In the genomic region with DNA sequence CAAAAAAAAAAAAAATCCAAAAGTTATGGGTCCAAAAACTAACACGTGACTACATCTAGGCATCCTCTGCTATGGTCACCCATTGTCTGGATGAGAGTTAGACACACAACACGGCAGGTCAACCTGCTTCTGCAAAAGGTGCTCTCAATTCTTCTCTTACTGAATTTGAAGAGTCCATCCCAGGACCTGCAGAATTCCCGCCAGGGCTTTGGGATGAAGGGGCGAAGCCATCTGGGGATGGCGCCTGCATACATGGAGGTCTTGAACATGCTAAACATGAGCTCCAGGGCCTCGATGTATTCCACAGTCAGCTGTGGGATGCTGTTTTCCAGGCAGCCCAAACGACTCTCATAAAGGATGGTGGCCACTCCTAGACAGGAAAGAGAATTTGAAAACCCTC, we compare ENCODE assay signal across 36 cellular contexts. TPM values are rescaled to one million over a fixed set of nuclear protein-coding genes. Genes with fewer than 3 reads are reported as not detected.
"Had no signal": no experiment of that assay in that cellular context is flagged by ENCODE, and none has a peak within 500 bp of the region (broad histone marks: within the 10 kb centered on the region; RNA-seq: fewer than 3 reads in every experiment).

No MANE protein-coding gene starts in this region.

- H3K27ac ChIP-seq: adrenal gland, body of pancreas, brain microvascular endothelial cell, breast epithelium, VCaP had no signal

- H3K36me3 ChIP-seq: adrenal gland, brain microvascular endothelial cell, breast epithelium had no signal

- H3K9me3 ChIP-seq: adrenal gland, body of pancreas, breast epithelium had no signal

- H3K4me3 ChIP-seq: adrenal gland, body of pancreas, breast epithelium had no signal

- ATAC-seq: activated CD8-positive, alpha-beta memory T cell treated with anti-CD3 and anti-CD28 coated beads, Interleukin-2, amount 10 ng/mL, durations not matched to agents 7 days and 5 days; activated CD8-positive, alpha-beta T cell treated with anti-CD3 and anti-CD28 coated beads for 36 hours; activated naive CD4-positive, alpha-beta T cell treated with anti-CD3 and anti-CD28 coated beads, Interleukin-2, amount 50 U/mL, for 72 hours; activated T-cell treated with anti-CD3 and anti-CD28 coated beads, Interleukin-2, amount 50 U/mL, for 4 hours; activated T-cell treated with anti-CD3 and anti-CD28 coated beads, Interleukin-2, amount 50 U/mL, for 72 hours; activated T-helper 17 cell treated with anti-CD3 and anti-CD28 coated beads, Interleukin-2, amount 50 U/mL, for 72 hours; body of pancreas had no signal

- H3K4me1 ChIP-seq: adrenal gland, body of pancreas, breast epithelium had no signal

- H3K27me3 ChIP-seq: body of pancreas, brain microvascular endothelial cell, breast epithelium had no signal

- DNase-seq: activated B cell treated with CpG ODN at 0.5 μM for 24 hours; activated CD4-positive, alpha-beta memory T cell treated with anti-CD3 and anti-CD28 coated beads for 36 hours; activated CD4-positive, alpha-beta T cell treated with anti-CD3 and anti-CD28 coated beads for 4 hours; activated CD4-positive, alpha-beta T cell treated with anti-CD3 and anti-CD28 coated beads, Interleukin-2, amount 10 ng/mL, durations not matched to agents 24 days and 14 days; activated CD4-positive, alpha-beta T cell treated with anti-CD3 and anti-CD28 coated beads, Interleukin-2, amount 50 U/mL, for 1 hour; activated CD4-positive, alpha-beta T cell treated with anti-CD3 and anti-CD28 coated beads, Interleukin-2, amount 50 U/mL, for 4 hours; activated CD4-positive, CD25-positive, alpha-beta regulatory T cell treated with anti-CD3 and anti-CD28 coated beads, Interleukin-2, amount 50 U/mL, for 72 hours; activated CD8-positive, alpha-beta memory T cell treated with anti-CD3 and anti-CD28 coated beads, Interleukin-2, amount 10 ng/mL, durations not matched to agents 7 days and 5 days; activated CD8-positive, alpha-beta T cell treated with anti-CD3 and anti-CD28 coated beads for 36 hours; activated effector memory CD4-positive, alpha-beta T cell treated with anti-CD3 and anti-CD28 coated beads, Interleukin-2, amount 50 U/mL, for 16 hours; activated gamma-delta T cell treated with Interleukin-2 at 50 U/mL for 16 hours; activated naive CD4-positive, alpha-beta T cell; activated naive CD4-positive, alpha-beta T cell treated with anti-CD3 and anti-CD28 coated beads for 36 hours; activated naive CD4-positive, alpha-beta T cell treated with anti-CD3 and anti-CD28 coated beads, Interleukin-2, amount 50 U/mL, for 16 hours; activated naive CD8-positive, alpha-beta T cell treated with anti-CD3 and anti-CD28 coated beads for 36 hours; activated T-cell treated with anti-CD3 and anti-CD28 coated beads for 4 hours; activated T-cell treated with anti-CD3 and anti-CD28 coated beads, Interleukin-2, amount 50 U/mL, for 1 hour; activated T-cell treated with anti-CD3 and anti-CD28 coated beads, Interleukin-2, amount 50 U/mL, for 4 hours; activated T-cell treated with anti-CD3 and anti-CD28 coated beads, Interleukin-2, amount 50 U/mL, for 72 hours; adrenal gland; amniotic stem cell; aorta; body of pancreas; brain microvascular endothelial cell; central memory CD4-positive, alpha-beta T cell; T-helper 1 cell; T-helper 2 cell; T-helper 9 cell had no signal

- FAIRE-seq: astrocyte, TTC549 had no signal

RNA-seq across cellular contexts. Expression of gene CYP27C1, which starts 19.1 kb away (rescaled TPM):
- total RNA-seq: activated B cell treated with CpG ODN at 0.5 μM for 24 hours; activated CD4-positive, alpha-beta memory T cell treated with anti-CD3 and anti-CD28 coated beads for 36 hours; activated CD4-positive, alpha-beta T cell treated with anti-CD3 and anti-CD28 coated beads, Interleukin-2, amount 10 ng/mL, durations not matched to agents 24 days and 14 days; activated CD8-positive, alpha-beta memory T cell treated with anti-CD3 and anti-CD28 coated beads, Interleukin-2, amount 10 ng/mL, durations not matched to agents 7 days and 5 days; activated CD8-positive, alpha-beta T cell treated with anti-CD3 and anti-CD28 coated beads for 36 hours; activated naive CD4-positive, alpha-beta T cell treated with anti-CD3 and anti-CD28 coated beads for 36 hours; activated naive CD4-positive, alpha-beta T cell treated with anti-CD3 and anti-CD28 coated beads, Interleukin-2, amount 50 U/mL, for 72 hours; activated naive CD8-positive, alpha-beta T cell treated with anti-CD3 and anti-CD28 coated beads for 36 hours; activated T-cell treated with anti-CD3 and anti-CD28 coated beads, Interleukin-2, amount 50 U/mL, for 4 hours; activated T-cell treated with anti-CD3 and anti-CD28 coated beads, Interleukin-2, amount 50 U/mL, for 72 hours; activated T-helper 1 cell treated with anti-CD3 and anti-CD28 coated beads, Interleukin-12 subunit alpha, Interleukin-12 subunit beta, Interleukin-2, Interleukin-4 antibody, amounts not matched to agents 30 ng/mL and 10 ng/mL and 1 ng/mL, durations not matched to agents 14 hours and 24 hours and 36 hours; activated T-helper 17 cell treated with anti-CD3 and anti-CD28 coated beads, Interleukin-2, amount 50 U/mL, for 72 hours; cardiac septum had no signal
- polyA plus RNA-seq: aorta had no signal
